10 cellular contexts compared by ENCODE assay signal in the genomic region with DNA sequence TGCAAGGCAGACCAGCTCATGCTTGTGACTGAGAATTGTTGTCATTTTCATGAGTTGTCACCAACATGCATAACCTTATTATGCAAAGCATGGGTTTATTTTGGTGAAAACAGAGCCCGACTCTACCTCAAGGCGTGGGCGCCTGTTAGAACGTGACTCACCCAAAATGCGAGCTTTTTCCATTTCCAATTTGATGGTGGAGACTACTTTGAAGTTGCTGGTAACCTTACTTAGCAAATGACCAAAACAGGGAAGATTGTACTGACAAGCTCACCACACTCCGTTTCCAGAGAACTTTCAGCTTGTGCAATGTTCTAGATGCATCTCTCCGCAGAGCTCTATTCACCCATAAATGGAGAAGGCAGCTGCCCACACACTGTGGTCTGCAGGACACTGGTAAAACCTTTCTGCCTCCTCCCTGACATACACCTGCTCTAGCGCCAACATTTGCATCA.
DNase-seq lines count a peak whose midpoint lies in the region; ATAC-seq, FAIRE-seq and TF ChIP-seq lines count a peak whose summit lies in the region.
"Had no signal": no experiment of that assay in that cellular context is flagged by ENCODE, and none has a peak within 500 bp of the region (broad histone marks: within the 10 kb centered on the region; RNA-seq: fewer than 3 reads in every experiment).

No MANE protein-coding gene starts in this region.

- ATAC-seq in GM18861 (IDR thresholded peaks at IDR 0.05; ENCODE audit: unreplicated experiment) (peak; percentile 75), HG02852 (IDR thresholded peaks at IDR 0.05; ENCODE audit: unreplicated experiment) (peak; percentile 91)

- H3K27me3 ChIP-seq in small intestine (ENCODE audit: control insufficient read depth in 2 of 2, insufficient read depth in 2 of 2, low read length in 2 of 2): no peaks in the 10 kb centered on the region
- H3K27me3 ChIP-seq: vagina had no signal

- H3K36me3 ChIP-seq in small intestine (ENCODE audit: control insufficient read depth in 2 of 2, insufficient read depth in 2 of 2, low read length in 2 of 2): no peaks in the 10 kb centered on the region
- no peaks in the 10 kb centered on the region for H3K36me3 ChIP-seq in OCI-LY7 (ENCODE audit: insufficient read depth, low read length)
- H3K36me3 ChIP-seq: vagina had no signal

- peak; percentile 18 for DNase-seq in activated CD4-positive, alpha-beta T cell treated with anti-CD3 and anti-CD28 coated beads, Interleukin-2, amount 10 ng/mL, durations not matched to agents 7 days and 5 days
- peak; percentile 71 to 74 for DNase-seq in stimulated activated CD4-positive, alpha-beta T cell treated with anti-CD3 and anti-CD28 coated beads, Interleukin-2, amount 100 ng/mL, for 24 hours
- DNase-seq in small intestine: no peak
- DNase-seq in OCI-LY7 (ENCODE audit: low spot score): no peak
- no peak for DNase-seq in NCI-H187 treated with DMSO at 0.1 percent for 48 hours (lab: John Stamatoyannopoulos, UW)
- no peak for DNase-seq in GM19240 (ENCODE audit: insufficient read length, low spot score)
- DNase-seq: naive B cell had no signal

- H3K4me2 ChIP-seq in OCI-LY7 (ENCODE audit: low read length): no peak overlapping the region

- no peaks in the 10 kb centered on the region for H3K9me3 Mint-ChIP-seq in activated CD4-positive, alpha-beta T cell treated with anti-CD3 and anti-CD28 coated beads, Interleukin-2, amount 10 ng/mL, durations not matched to agents 7 days and 5 days
- H3K9me3 Mint-ChIP-seq: naive B cell had no signal

- POLR2A ChIA-PET in activated CD4-positive, alpha-beta T cell treated with anti-CD3 and anti-CD28 coated beads, Interleukin-2, amount 10 ng/mL, durations not matched to agents 7 days and 5 days (lab: Charles Lee): no interaction called here
- POLR2A ChIA-PET in OCI-LY7 (lab: Charles Lee): no interaction called here

- H3K4me1 Mint-ChIP-seq in activated CD4-positive, alpha-beta T cell treated with anti-CD3 and anti-CD28 coated beads, Interleukin-2, amount 10 ng/mL, durations not matched to agents 7 days and 5 days: peaks cover 18% of the 10 kb centered on the region

- CTCF ChIA-PET in activated CD4-positive, alpha-beta T cell treated with anti-CD3 and anti-CD28 coated beads, Interleukin-2, amount 10 ng/mL, durations not matched to agents 7 days and 5 days (lab: Charles Lee): interaction anchor here (1.2 kb wide), 2 partner anchors 13 to 34 kb away, joined by 3 read pairs; no protein-coding TSS in a partner anchor
- CTCF ChIA-PET in OCI-LY7 (lab: Charles Lee; ENCODE audit: unreplicated experiment): no interaction called here

- H3K27ac ChIP-seq in small intestine (ENCODE audit: low read depth in 1 of 2, low read length in 1 of 2): no peak overlapping the region
- no peak overlapping the region for H3K27ac ChIP-seq in OCI-LY7 (ENCODE audit: low read depth, low read length, poor library complexity, severe bottlenecking)
- H3K27ac ChIP-seq: vagina had no signal

- no peak for FAIRE-seq in small intestine (lab: Jason Lieb, UNC)

- no peaks in the 10 kb centered on the region for H4K20me1 ChIP-seq in OCI-LY7 (ENCODE audit: insufficient read depth, low read length)

- H3K36me3 Mint-ChIP-seq in activated CD4-positive, alpha-beta T cell treated with anti-CD3 and anti-CD28 coated beads, Interleukin-2, amount 10 ng/mL, durations not matched to agents 7 days and 5 days (ENCODE audit: low read depth): no peaks in the 10 kb centered on the region

- WGBS in small intestine, 3 donors: 54 to 70% (median 69%) methylated on average over 8 of the region's 8 CpGs

- intact Hi-C loops in OCI-LY7 (cut with micrococcal nuclease; ENCODE audit: unreplicated experiment): no loop called here

- no peaks in the 10 kb centered on the region for H3K9me2 ChIP-seq in OCI-LY7 (ENCODE audit: insufficient read depth, low read length)

- no peak overlapping the region for H3K27ac Mint-ChIP-seq in activated CD4-positive, alpha-beta T cell treated with anti-CD3 and anti-CD28 coated beads, Interleukin-2, amount 10 ng/mL, durations not matched to agents 7 days and 5 days
- H3K27ac Mint-ChIP-seq: naive B cell had no signal

- H2AFZ ChIP-seq in OCI-LY7 (ENCODE audit: low read length): no peak overlapping the region

- BruUV-seq in OCI-LY7 (replicated peaks; lab: Mats Ljungman, UMichigan): no TSS peak

- peaks cover 20% of the 10 kb centered on the region for H3K27me3 Mint-ChIP-seq in activated CD4-positive, alpha-beta T cell treated with anti-CD3 and anti-CD28 coated beads, Interleukin-2, amount 10 ng/mL, durations not matched to agents 7 days and 5 days

- TF ChIP-seq CTCF in OCI-LY7 (conservative IDR thresholded peaks at IDR 0.05; ENCODE audit: low read length): no peak

- H3K4me1 ChIP-seq in small intestine (ENCODE audit: control insufficient read depth in 2 of 2, insufficient read depth in 1 of 2, low read depth in 1 of 2, low read length in 1 of 2) (no peaks in the 10 kb centered on the region), OCI-LY7 (ENCODE audit: insufficient read depth, low read length, poor library complexity, severe bottlenecking) (no peaks in the 10 kb centered on the region)

- no peaks in the 10 kb centered on the region for H3K79me2 ChIP-seq in OCI-LY7 (ENCODE audit: insufficient read depth, low read depth, low read length)

- H3K4me3 ChIP-seq in small intestine (ENCODE audit: low read depth in 1 of 2, low read length in 2 of 2) (no peak overlapping the region), OCI-LY7 (ENCODE audit: low read depth, low read length, poor library complexity, severe bottlenecking) (no peak overlapping the region)
- H3K4me3 ChIP-seq: vagina had no signal

- H3K4me3 Mint-ChIP-seq in activated CD4-positive, alpha-beta T cell treated with anti-CD3 and anti-CD28 coated beads, Interleukin-2, amount 10 ng/mL, durations not matched to agents 7 days and 5 days: no peak overlapping the region
- H3K4me3 Mint-ChIP-seq: naive B cell had no signal

- H3K9me3 ChIP-seq in small intestine (ENCODE audit: control insufficient read depth, low read depth) (no peaks in the 10 kb centered on the region), OCI-LY7 (ENCODE audit: low read length) (no peaks in the 10 kb centered on the region)
- H3K9me3 ChIP-seq: vagina had no signal

Comparison
In these comparisons a context has a peak if more than half of its experiments do, and no peak if none do; other contexts are left out.
1. DNase-seq: peak in activated CD4-positive, alpha-beta T cell treated with anti-CD3 and anti-CD28 coated beads, Interleukin-2, amount 10 ng/mL, durations not matched to agents 7 days and 5 days (single experiment) and stimulated activated CD4-positive, alpha-beta T cell treated with anti-CD3 and anti-CD28 coated beads, Interleukin-2, amount 100 ng/mL, for 24 hours (2 of 2); none in small intestine (single experiment), OCI-LY7 (single experiment), NCI-H187 treated with DMSO at 0.1 percent for 48 hours (single experiment) and GM19240 (single experiment).